1 cellular context compared by ENCODE assay signal in genomic region chr3:149449799-149450198, GRCh38.
TF ChIP-seq lines count a peak whose summit lies in the region.

No MANE protein-coding gene starts in this region.

TF ChIP-seq in IMR-90, 13 proteins besides CTCF, POLR2A, EP300 and RAD21:
- TF ChIP-seq BHLHE40 (IDR thresholded peaks at IDR 0.05; ENCODE audit: low read depth, low read length) (no peak), SMC3 (IDR thresholded peaks at IDR 0.05; ENCODE audit: low read depth, low read length) (no peak), NFE2L2 (IDR thresholded peaks at IDR 0.05; ENCODE audit: low read depth, low read length) (no peak), CEBPB (IDR thresholded peaks at IDR 0.05; ENCODE audit: low read depth, low read length) (no peak), CHD1 (IDR thresholded peaks at IDR 0.05; ENCODE audit: low read depth, low read length) (no peak), MAFK (IDR thresholded peaks at IDR 0.05; ENCODE audit: low read depth, low read length) (no peak), ELK1 (IDR thresholded peaks at IDR 0.05; ENCODE audit: borderline replicate concordance, low read depth, low read length) (no peak), RFX5 (IDR thresholded peaks at IDR 0.05; ENCODE audit: low read depth, low read length) (no peak)
